In genomic region chr22:48528221-48528915, GRCh38 we compare ENCODE assay signal across 29 cellular contexts.
DNase-seq lines count a peak whose midpoint lies in the region; ATAC-seq and TF ChIP-seq lines count a peak whose summit lies in the region.
"Had no signal": no experiment of that assay in that cellular context is flagged by ENCODE, and none has a peak within 500 bp of the region (broad histone marks: within the 10 kb centered on the region; RNA-seq: fewer than 3 reads in every experiment).

No MANE protein-coding gene starts in this region.

- H3K4me1 ChIP-seq in lung (ENCODE audit: control insufficient read depth in 2 of 2, insufficient read depth in 2 of 2, low read length in 2 of 2): no peaks in the 10 kb centered on the region

- H3K27me3 ChIP-seq in lung (ENCODE audit: control insufficient read depth, insufficient read depth): no peaks in the 10 kb centered on the region

- peak; percentile 82 for DNase-seq in COLO668 (lab: John Stamatoyannopoulos, UW; ENCODE audit: unreplicated experiment)
- DNase-seq in NCI-H146 (lab: John Stamatoyannopoulos, UW): peak; percentile 77
- peak; percentile 70 for DNase-seq in NCI-H748 treated with DMSO at 0.1 percent for 48 hours (lab: John Stamatoyannopoulos, UW)
- DNase-seq in lung (ENCODE audit: low spot score): no peak
- DNase-seq in natural killer cell treated with Interleukin-12 subunit alpha and Interleukin-12 subunit beta and Interleukin-15 and Interleukin-18, amount 100 ng/mL, for 72 hours (ENCODE audit: low spot score): no peak
- DNase-seq in D341Med (ENCODE audit: low spot score): no peak
- DNase-seq: activated CD4-positive, alpha-beta T cell treated with anti-CD3 and anti-CD28 coated beads for 36 hours; activated CD8-positive, alpha-beta T cell treated with anti-CD3 and anti-CD28 coated beads for 36 hours; activated naive CD4-positive, alpha-beta T cell treated with anti-CD3 and anti-CD28 coated beads for 36 hours; glutamatergic neuron; H7; KBM-7; midbrain; naive B cell; NCI-H1092; NCI-H2171 treated with DMSO at 0.1 percent for 48 hours; occipital lobe; SHP77 treated with DMSO at 0.1 percent for 48 hours; stimulated activated CD4-positive, alpha-beta T cell treated with anti-CD3 and anti-CD28 coated beads, Interleukin-4, amount 100 ng/mL, for 1 hour; trophoblast cell had no signal

- no peak overlapping the region for H3K4me3 ChIP-seq in lung
- H3K4me3 ChIP-seq: GM12878 had no signal

- WGBS in lung, 2 donors: 80 to 92% methylated on average over 13 of the region's 13 CpGs

- no peak overlapping the region for H3K4me3 Mint-ChIP-seq in natural killer cell treated with Interleukin-12 subunit alpha and Interleukin-12 subunit beta and Interleukin-15 and Interleukin-18, amount 100 ng/mL, for 72 hours
- H3K4me3 Mint-ChIP-seq: activated CD4-positive, alpha-beta T cell treated with anti-CD3 and anti-CD28 coated beads for 36 hours; activated CD8-positive, alpha-beta T cell treated with anti-CD3 and anti-CD28 coated beads for 36 hours; activated naive CD4-positive, alpha-beta T cell treated with anti-CD3 and anti-CD28 coated beads for 36 hours; central memory CD8-positive, alpha-beta T cell; dendritic cell treated with granulocyte-macrophage colony-stimulating factor and Interleukin-4, amounts not matched to agents 40 ng/mL and 50 ng/mL, for 4 days; T-helper 2 cell treated with Interferon-gamma antibody and Interleukin-4, amounts not matched to agents 5 μg/mL and 100 μg/mL, for 36 hours had no signal

- no peaks in the 10 kb centered on the region for H3K9me3 Mint-ChIP-seq in natural killer cell treated with Interleukin-12 subunit alpha and Interleukin-12 subunit beta and Interleukin-15 and Interleukin-18, amount 100 ng/mL, for 72 hours
- H3K9me3 Mint-ChIP-seq: activated CD8-positive, alpha-beta T cell treated with anti-CD3 and anti-CD28 coated beads for 36 hours; activated naive CD4-positive, alpha-beta T cell treated with anti-CD3 and anti-CD28 coated beads for 36 hours; central memory CD8-positive, alpha-beta T cell; dendritic cell treated with granulocyte-macrophage colony-stimulating factor and Interleukin-4, amounts not matched to agents 40 ng/mL and 50 ng/mL, for 4 days; naive B cell; T-helper 2 cell treated with Interferon-gamma antibody and Interleukin-4, amounts not matched to agents 5 μg/mL and 100 μg/mL, for 36 hours had no signal

- H3K9me3 ChIP-seq in lung (ENCODE audit: control insufficient read depth in 2 of 2, insufficient read depth in 1 of 2, low read length in 1 of 2): no peaks in the 10 kb centered on the region

- TF ChIP-seq CTCF in lung (IDR thresholded peaks at IDR 0.05; ENCODE audit: control extremely low read depth, extremely low read depth): no peak

- no peak overlapping the region for H3K27ac Mint-ChIP-seq in natural killer cell treated with Interleukin-12 subunit alpha and Interleukin-12 subunit beta and Interleukin-15 and Interleukin-18, amount 100 ng/mL, for 72 hours
- H3K27ac Mint-ChIP-seq: activated CD4-positive, alpha-beta T cell treated with anti-CD3 and anti-CD28 coated beads for 36 hours; activated CD8-positive, alpha-beta T cell treated with anti-CD3 and anti-CD28 coated beads for 36 hours; activated naive CD4-positive, alpha-beta T cell treated with anti-CD3 and anti-CD28 coated beads for 36 hours; dendritic cell treated with granulocyte-macrophage colony-stimulating factor and Interleukin-4, amounts not matched to agents 40 ng/mL and 50 ng/mL, for 4 days; naive B cell; T-helper 2 cell treated with Interferon-gamma antibody and Interleukin-4, amounts not matched to agents 5 μg/mL and 100 μg/mL, for 36 hours had no signal

- H3K36me3 ChIP-seq in lung (ENCODE audit: control insufficient read depth in 2 of 2, insufficient read depth in 2 of 2, low read length in 2 of 2): no peaks in the 10 kb centered on the region

- no peaks in the 10 kb centered on the region for H3K36me3 Mint-ChIP-seq in natural killer cell treated with Interleukin-12 subunit alpha and Interleukin-12 subunit beta and Interleukin-15 and Interleukin-18, amount 100 ng/mL, for 72 hours
- H3K36me3 Mint-ChIP-seq: naive B cell had no signal

- H3K4me1 Mint-ChIP-seq in natural killer cell treated with Interleukin-12 subunit alpha and Interleukin-12 subunit beta and Interleukin-15 and Interleukin-18, amount 100 ng/mL, for 72 hours (ENCODE audit: low read depth in 2 of 2): no peaks in the 10 kb centered on the region
- H3K4me1 Mint-ChIP-seq: activated CD4-positive, alpha-beta T cell treated with anti-CD3 and anti-CD28 coated beads for 36 hours; central memory CD8-positive, alpha-beta T cell; naive B cell had no signal

- H3K27ac ChIP-seq in lung (ENCODE audit: low read depth in 1 of 2, low read length in 1 of 2): no peak overlapping the region
- H3K27ac ChIP-seq: HL-60 had no signal

- H3K27me3 Mint-ChIP-seq in natural killer cell treated with Interleukin-12 subunit alpha and Interleukin-12 subunit beta and Interleukin-15 and Interleukin-18, amount 100 ng/mL, for 72 hours: peaks cover 0 to 2% of the 10 kb centered on the region in 2 donors
- H3K27me3 Mint-ChIP-seq: activated CD4-positive, alpha-beta T cell treated with anti-CD3 and anti-CD28 coated beads for 36 hours; dendritic cell treated with granulocyte-macrophage colony-stimulating factor and Interleukin-4, amounts not matched to agents 40 ng/mL and 50 ng/mL, for 4 days had no signal

- peak; percentile 3 for ATAC-seq in lung (ENCODE audit: insufficient read depth, low FRiP score)
- ATAC-seq in HG02610 (IDR thresholded peaks at IDR 0.05; ENCODE audit: unreplicated experiment): no peak
- ATAC-seq in natural killer cell treated with Interleukin-12 subunit alpha and Interleukin-12 subunit beta and Interleukin-15 and Interleukin-18, amount 100 ng/mL, for 72 hours: no peak
- no peak for ATAC-seq in HG02938 (IDR thresholded peaks at IDR 0.05; ENCODE audit: unreplicated experiment)
- ATAC-seq: activated CD4-positive, alpha-beta T cell treated with anti-CD3 and anti-CD28 coated beads for 36 hours; activated CD8-positive, alpha-beta T cell treated with anti-CD3 and anti-CD28 coated beads for 36 hours; esophagus mucosa; GM12878; left lobe of liver had no signal

Comparison
In these comparisons a context has a peak if more than half of its experiments do, and no peak if none do; other contexts are left out.
1. DNase-seq: peak in COLO668 (single experiment), NCI-H146 (single experiment) and NCI-H748 treated with DMSO at 0.1 percent for 48 hours (single experiment); none in lung (single experiment), natural killer cell treated with Interleukin-12 subunit alpha and Interleukin-12 subunit beta and Interleukin-15 and Interleukin-18, amount 100 ng/mL, for 72 hours (single experiment) and D341Med (single experiment).